Comparison of ENCODE assay signal across 2 cellular contexts in genomic region chr13:110246530-110246929, GRCh38.
TF ChIP-seq lines count a peak whose summit lies in the region.

No MANE protein-coding gene starts in this region.

TF ChIP-seq in liver, 16 proteins besides CTCF, POLR2A, EP300 and RAD21 (continued from another document):
- TF ChIP-seq, protein P1, sequence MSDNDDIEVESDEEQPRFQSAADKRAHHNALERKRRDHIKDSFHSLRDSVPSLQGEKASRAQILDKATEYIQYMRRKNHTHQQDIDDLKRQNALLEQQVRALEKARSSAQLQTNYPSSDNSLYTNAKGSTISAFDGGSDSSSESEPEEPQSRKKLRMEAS (IDR thresholded peaks at IDR 0.05) = no peak
- TF ChIP-seq REST (IDR thresholded peaks at IDR 0.05) (no peak), GABPA (IDR thresholded peaks at IDR 0.05 in 1 of 2, conservative IDR thresholded peaks at IDR 0.05 in 1 of 2) (no peak), HNF4A (conservative IDR thresholded peaks at IDR 0.05) (no peak)

TF ChIP-seq in HepG2, 621 proteins besides CTCF, POLR2A, EP300 and RAD21 (continued from another document):
- TF ChIP-seq ZNF639 (CRISPR knock-in tag; conservative IDR thresholded peaks at IDR 0.05) (no peak), KLF6 (CRISPR knock-in tag; IDR thresholded peaks at IDR 0.05) (no peak), ZNF619 (CRISPR knock-in tag; IDR thresholded peaks at IDR 0.05) (no peak)
